ENCODE assay signal across 33 cellular contexts in genomic region chr3:144670560-144670959, GRCh38.
"Had no signal": no experiment of that assay in that cellular context is flagged by ENCODE, and none has a peak within 500 bp of the region (broad histone marks: within the 10 kb centered on the region; RNA-seq: fewer than 3 reads in every experiment).

No MANE protein-coding gene starts in this region.

- H3K27ac ChIP-seq: body of pancreas, cardiac muscle cell, VCaP had no signal

- H3K4me3 Mint-ChIP-seq: activated B cell treated with CpG ODN at 0.5 μM for 24 hours; activated CD4-positive, alpha-beta memory T cell treated with anti-CD3 and anti-CD28 coated beads, Interleukin-2, amount 10 ng/mL, durations not matched to agents 7 days and 5 days; activated CD4-positive, alpha-beta T cell treated with anti-CD3 and anti-CD28 coated beads, Interleukin-2, amount 10 ng/mL, durations not matched to agents 7 days and 5 days; activated CD8-positive, alpha-beta T cell treated with anti-CD3 and anti-CD28 coated beads, Interleukin-2, amount 10 ng/mL, durations not matched to agents 7 days and 5 days; activated naive CD4-positive, alpha-beta T cell treated with anti-CD3 and anti-CD28 coated beads, Interleukin-2, amount 10 ng/mL, durations not matched to agents 7 days and 5 days; activated naive CD4-positive, alpha-beta T cell treated with anti-CD3 and anti-CD28 coated beads, Interleukin-2, amount 50 U/mL, for 24 hours; activated naive CD8-positive, alpha-beta T cell; activated naive CD8-positive, alpha-beta T cell treated with anti-CD3 and anti-CD28 coated beads, Interleukin-2, amount 10 ng/mL, durations not matched to agents 7 days and 5 days; activated naive CD8-positive, alpha-beta T cell treated with anti-CD3 and anti-CD28 coated beads, Interleukin-2, amount 50 U/mL, for 24 hours; activated T-cell treated with anti-CD3 and anti-CD28 coated beads, Interleukin-2, amount 50 U/mL, for 24 hours; central memory CD8-positive, alpha-beta T cell; T-helper 1 cell treated with Interleukin-12 subunit alpha and Interleukin-12 subunit beta and Interleukin-4 antibody, amounts not matched to agents 30 μg/mL and 1 μg/mL, for 36 hours; T-helper 2 cell treated with Interferon-gamma antibody and Interleukin-4, amounts not matched to agents 5 μg/mL and 100 μg/mL, for 36 hours had no signal

- H3K9me3 ChIP-seq: body of pancreas had no signal

- H3K36me3 ChIP-seq: cardiac muscle cell had no signal

- H3K4me3 ChIP-seq: body of pancreas, cardiac muscle cell had no signal

- H3K36me3 Mint-ChIP-seq: activated naive CD4-positive, alpha-beta T cell treated with anti-CD3 and anti-CD28 coated beads, Interleukin-2, amount 10 ng/mL, durations not matched to agents 7 days and 5 days; activated naive CD4-positive, alpha-beta T cell treated with anti-CD3 and anti-CD28 coated beads, Interleukin-2, amount 50 U/mL, for 24 hours; activated naive CD8-positive, alpha-beta T cell; activated naive CD8-positive, alpha-beta T cell treated with anti-CD3 and anti-CD28 coated beads, Interleukin-2, amount 10 ng/mL, durations not matched to agents 7 days and 5 days had no signal

- H3K27me3 Mint-ChIP-seq: activated B cell treated with CpG ODN at 0.5 μM for 24 hours; activated CD4-positive, alpha-beta memory T cell treated with anti-CD3 and anti-CD28 coated beads, Interleukin-2, amount 10 ng/mL, durations not matched to agents 7 days and 5 days; activated CD4-positive, alpha-beta T cell treated with anti-CD3 and anti-CD28 coated beads, Interleukin-2, amount 10 ng/mL, durations not matched to agents 7 days and 5 days; activated naive CD4-positive, alpha-beta T cell treated with anti-CD3 and anti-CD28 coated beads, Interleukin-2, amount 10 ng/mL, durations not matched to agents 7 days and 5 days; activated naive CD4-positive, alpha-beta T cell treated with anti-CD3 and anti-CD28 coated beads, Interleukin-2, amount 50 U/mL, for 24 hours; activated naive CD8-positive, alpha-beta T cell; activated naive CD8-positive, alpha-beta T cell treated with anti-CD3 and anti-CD28 coated beads, Interleukin-2, amount 10 ng/mL, durations not matched to agents 7 days and 5 days; activated naive CD8-positive, alpha-beta T cell treated with anti-CD3 and anti-CD28 coated beads, Interleukin-2, amount 50 U/mL, for 24 hours; activated T-cell treated with anti-CD3 and anti-CD28 coated beads, Interleukin-2, amount 50 U/mL, for 24 hours; central memory CD8-positive, alpha-beta T cell had no signal

- H3K4me1 Mint-ChIP-seq: activated B cell treated with CpG ODN at 0.5 μM for 24 hours; activated CD4-positive, alpha-beta memory T cell treated with anti-CD3 and anti-CD28 coated beads, Interleukin-2, amount 10 ng/mL, durations not matched to agents 7 days and 5 days; activated CD4-positive, alpha-beta T cell treated with anti-CD3 and anti-CD28 coated beads, Interleukin-2, amount 10 ng/mL, durations not matched to agents 7 days and 5 days; activated naive CD4-positive, alpha-beta T cell treated with anti-CD3 and anti-CD28 coated beads, Interleukin-2, amount 10 ng/mL, durations not matched to agents 7 days and 5 days; activated naive CD4-positive, alpha-beta T cell treated with anti-CD3 and anti-CD28 coated beads, Interleukin-2, amount 50 U/mL, for 24 hours; activated naive CD8-positive, alpha-beta T cell treated with anti-CD3 and anti-CD28 coated beads, Interleukin-2, amount 10 ng/mL, durations not matched to agents 7 days and 5 days; activated naive CD8-positive, alpha-beta T cell treated with anti-CD3 and anti-CD28 coated beads, Interleukin-2, amount 50 U/mL, for 24 hours; central memory CD8-positive, alpha-beta T cell had no signal

- H3K27me3 ChIP-seq: body of pancreas, cardiac muscle cell had no signal

- H3K27ac Mint-ChIP-seq: activated B cell treated with CpG ODN at 0.5 μM for 24 hours; activated CD4-positive, alpha-beta memory T cell treated with anti-CD3 and anti-CD28 coated beads, Interleukin-2, amount 10 ng/mL, durations not matched to agents 7 days and 5 days; activated CD4-positive, alpha-beta T cell treated with anti-CD3 and anti-CD28 coated beads, Interleukin-2, amount 10 ng/mL, durations not matched to agents 7 days and 5 days; activated CD8-positive, alpha-beta T cell treated with anti-CD3 and anti-CD28 coated beads, Interleukin-2, amount 10 ng/mL, durations not matched to agents 7 days and 5 days; activated naive CD4-positive, alpha-beta T cell treated with anti-CD3 and anti-CD28 coated beads, Interleukin-2, amount 10 ng/mL, durations not matched to agents 7 days and 5 days; activated naive CD4-positive, alpha-beta T cell treated with anti-CD3 and anti-CD28 coated beads, Interleukin-2, amount 50 U/mL, for 24 hours; activated naive CD8-positive, alpha-beta T cell; activated naive CD8-positive, alpha-beta T cell treated with anti-CD3 and anti-CD28 coated beads, Interleukin-2, amount 10 ng/mL, durations not matched to agents 7 days and 5 days; activated naive CD8-positive, alpha-beta T cell treated with anti-CD3 and anti-CD28 coated beads, Interleukin-2, amount 50 U/mL, for 24 hours; activated T-cell treated with anti-CD3 and anti-CD28 coated beads, Interleukin-2, amount 50 U/mL, for 24 hours; activated T-helper 2 cell treated with anti-CD3 and anti-CD28 coated beads, Interferon-gamma antibody, Interleukin-2, Interleukin-4, amounts not matched to agents 10 μg/mL and 5 μg/mL and 100 μg/mL, durations not matched to agents 14 hours and 24 hours and 36 hours; T-helper 1 cell treated with Interleukin-12 subunit alpha and Interleukin-12 subunit beta and Interleukin-4 antibody, amounts not matched to agents 30 μg/mL and 1 μg/mL, for 36 hours; T-helper 2 cell treated with Interferon-gamma antibody and Interleukin-4, amounts not matched to agents 5 μg/mL and 100 μg/mL, for 36 hours had no signal

- DNase-seq: activated B cell treated with CpG ODN at 0.5 μM for 24 hours; activated CD4-positive, alpha-beta memory T cell treated with anti-CD3 and anti-CD28 coated beads, Interleukin-2, amount 10 ng/mL, durations not matched to agents 7 days and 5 days; activated CD4-positive, alpha-beta T cell treated with anti-CD3 and anti-CD28 coated beads for 4 hours; activated CD4-positive, alpha-beta T cell treated with anti-CD3 and anti-CD28 coated beads, Interleukin-2, amount 10 ng/mL, durations not matched to agents 7 days and 5 days; activated CD4-positive, alpha-beta T cell treated with anti-CD3 and anti-CD28 coated beads, Interleukin-2, amount 50 U/mL, for 48 hours; activated CD4-positive, CD25-positive, alpha-beta regulatory T cell treated with anti-CD3 and anti-CD28 coated beads, Interleukin-2, amount 50 U/mL, for 72 hours; activated CD8-positive, alpha-beta memory T cell treated with anti-CD3 and anti-CD28 coated beads, Interleukin-2, amount 50 U/mL, for 4 hours; activated CD8-positive, alpha-beta T cell treated with anti-CD3 and anti-CD28 coated beads, Interleukin-2, amount 10 ng/mL, durations not matched to agents 7 days and 5 days; activated effector memory CD4-positive, alpha-beta T cell treated with Interleukin-2 at 50 U/mL for 16 hours; activated gamma-delta T cell; activated naive CD4-positive, alpha-beta T cell treated with anti-CD3 and anti-CD28 coated beads, Interleukin-2, amount 10 ng/mL, durations not matched to agents 7 days and 5 days; activated naive CD4-positive, alpha-beta T cell treated with Interleukin-2 at 50 U/mL for 16 hours; activated naive CD8-positive, alpha-beta T cell treated with anti-CD3 and anti-CD28 coated beads, Interleukin-2, amount 10 ng/mL, durations not matched to agents 7 days and 5 days; activated naive CD8-positive, alpha-beta T cell treated with anti-CD3 and anti-CD28 coated beads, Interleukin-2, amount 50 U/mL, for 24 hours; activated T-cell treated with anti-CD3 and anti-CD28 coated beads for 4 hours; activated T-cell treated with anti-CD3 and anti-CD28 coated beads, Interleukin-2, amount 50 U/mL, for 24 hours; activated T-cell treated with anti-CD3 and anti-CD28 coated beads, Interleukin-2, amount 50 U/mL, for 48 hours; amniotic stem cell; aorta; body of pancreas; caudate nucleus; cerebellar nuclear complex; T-helper 1 cell; T-helper 2 cell; T-helper 9 cell had no signal
